In the genomic region with DNA sequence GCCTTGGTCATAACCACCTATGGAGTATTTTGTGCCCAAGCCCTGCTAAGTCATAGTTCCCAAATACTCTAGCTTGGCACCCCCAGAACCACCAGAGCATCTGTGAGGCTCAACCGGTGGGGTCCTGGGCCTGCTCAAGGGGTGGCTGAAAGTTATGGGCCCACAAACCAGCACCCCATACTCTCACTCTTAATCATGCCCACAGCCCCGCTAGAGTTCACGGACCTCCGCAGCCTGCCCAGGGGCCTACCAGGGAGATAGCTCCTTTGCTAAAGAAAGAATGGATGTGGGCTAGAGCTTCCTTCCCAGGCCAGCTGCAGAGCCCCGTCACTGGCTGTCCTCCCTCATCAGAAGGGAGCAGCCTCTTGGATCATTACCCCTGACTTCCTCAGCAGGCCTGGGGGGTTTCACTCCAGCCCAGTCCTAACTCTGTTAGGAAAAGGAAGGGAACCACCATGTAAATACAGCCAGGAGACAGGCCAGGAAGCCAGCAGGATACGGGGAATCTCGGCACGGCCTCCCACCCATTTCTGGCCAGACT, we compare ENCODE assay signal across 8 cellular contexts. TPM values are rescaled to one million over a fixed set of nuclear protein-coding genes. Genes with fewer than 3 reads are reported as not detected.
DNase-seq lines count a peak whose midpoint lies in the region; ATAC-seq, FAIRE-seq and TF ChIP-seq lines count a peak whose summit lies in the region.

No MANE protein-coding gene starts in this region.

- H3K36me3 ChIP-seq in gastrocnemius medialis, result peaks cover 0 to under 1% of the 10 kb centered on the region in 2 donors

- no peak for TF ChIP-seq CTCF in GM12875 (IDR thresholded peaks at IDR 0.05; ENCODE audit: borderline replicate concordance, insufficient read depth, low read depth, low read length)
- no peak for TF ChIP-seq CTCF in fibroblast of villous mesenchyme (IDR thresholded peaks at IDR 0.05; ENCODE audit: insufficient read depth, low read depth, low read length)
- TF ChIP-seq CTCF in gastrocnemius medialis (IDR thresholded peaks at IDR 0.05 in 4 of 5, conservative IDR thresholded peaks at IDR 0.05 in 1 of 5), result no peak

- no peak for FAIRE-seq in HTR-8/SVneo (lab: Jason Lieb, UNC)

- DNase-seq in UCSD-AML1 (lab: John Stamatoyannopoulos, UW; ENCODE audit: unreplicated experiment) (peak; percentile 52), fibroblast of villous mesenchyme (ENCODE audit: low read depth) (no peak), gastrocnemius medialis (no peak), GM19240 (ENCODE audit: insufficient read length, low spot score) (no peak), medulla oblongata (ENCODE audit: extremely low spot score) (no peak), HTR-8/SVneo (ENCODE audit: insufficient read length, low spot score) (no peak)

- H3K4me3 ChIP-seq in GM12875 (ENCODE audit: low read depth, low read length) (peak overlapping the region; percentile 85), fibroblast of villous mesenchyme (ENCODE audit: low read depth, low read length) (peak overlapping the region; percentile 83), gastrocnemius medialis (peak overlapping the region; percentile 67 to 83 (median 79))

- in situ Hi-C loops in gastrocnemius medialis (cut with MboI; ENCODE audit: low sequenced_read_pairs in 4 of 4), result loop anchor here in 1 of 4 donors (25.0 kb wide), 1 partner anchor 349 kb away; the partner anchor contains the start of genes EFCAB5 and SSH2

- TF ChIP-seq POLR2A in gastrocnemius medialis (IDR thresholded peaks at IDR 0.05), result no peak

- H3K27ac ChIP-seq in gastrocnemius medialis, result peak overlapping the region; percentile 72 to 90 (median 86)

- intact Hi-C loops in gastrocnemius medialis (cut with DNase I; ENCODE audit: low total_unique reads), result loop anchor here (10.0 kb wide), 1 partner anchor 437 kb away; no protein-coding TSS in a partner anchor

- no peaks in the 10 kb centered on the region for H3K9me3 ChIP-seq in gastrocnemius medialis

- H3K4me1 ChIP-seq in gastrocnemius medialis, result peaks cover 76 to 78% of the 10 kb centered on the region in 2 donors

- no peaks in the 10 kb centered on the region for H3K27me3 ChIP-seq in gastrocnemius medialis

- ATAC-seq in gastrocnemius medialis (no peak), GM18867 (IDR thresholded peaks at IDR 0.05; ENCODE audit: unreplicated experiment) (no peak)

RNA-seq across cellular contexts. Expression of gene GIT1, which starts 1.4 kb away (rescaled TPM):
- 23.2 and 26.3 TPM in 2 replicates for total RNA-seq in fibroblast of villous mesenchyme
- total RNA-seq in gastrocnemius medialis, result 10 to 100 TPM; 30.2 to 62.2 (median 41.1) TPM

RNA-seq across cellular contexts. Expression of gene ANKRD13B, which starts 4.8 kb away (rescaled TPM):
- 3.5 and 8.6 TPM in 2 replicates for total RNA-seq in fibroblast of villous mesenchyme
- total RNA-seq in gastrocnemius medialis, result 10 to 100 TPM in 1 of 4 donors, 1 to 10 TPM in 3; 8.2 to 11.5 (median 9.2) TPM

RNA-seq across cellular contexts. Expression of gene TP53I13, which starts 19.6 kb away (rescaled TPM):
- 51.8 and 54.8 TPM in 2 replicates for total RNA-seq in fibroblast of villous mesenchyme
- 10 to 100 TPM; 31.0 to 50.2 (median 32.1) TPM for total RNA-seq in gastrocnemius medialis

RNA-seq across cellular contexts. Expression of gene ABHD15, which starts 21.2 kb away (rescaled TPM):
- total RNA-seq in fibroblast of villous mesenchyme, result 8.2 and 9.3 TPM in 2 replicates
- 1 to 10 TPM; 2.6 to 5.7 (median 5.0) TPM for total RNA-seq in gastrocnemius medialis

RNA-seq across cellular contexts. Expression of gene CORO6, which starts 34.6 kb away (rescaled TPM):
- total RNA-seq in fibroblast of villous mesenchyme, result 5.6 and 7.4 TPM in 2 replicates
- 100 to 1,000 TPM; 409 to 694 (median 563) TPM for total RNA-seq in gastrocnemius medialis
